ENCODE assay signal across 1 cellular context in genomic region chr16:29290631-29291247, GRCh38.
A peak's percentile ranks its signal among the peaks of the same experiment; 100 is the strongest.
TF ChIP-seq lines count a peak whose summit lies in the region.

No MANE protein-coding gene starts in this region.

TF ChIP-seq in K562, 482 proteins besides CTCF, POLR2A, EP300 and RAD21 (continued from another document and continues in another):
- TF ChIP-seq ZNF280B (CRISPR knock-in tag; IDR thresholded peaks at IDR 0.05), result no peak
- TF ChIP-seq HNRNPL (IDR thresholded peaks at IDR 0.05; ENCODE audit: low read depth, low read length), result no peak
- no peak for TF ChIP-seq PHB (CRISPR knock-in tag; IDR thresholded peaks at IDR 0.05)
- TF ChIP-seq RCOR1 (IDR thresholded peaks at IDR 0.05; ENCODE audit: borderline replicate concordance in 1 of 2, low read depth in 2 of 2, low read length in 2 of 2), result peak in 1 of 2 experiments; percentile 77; a peak in 1 of 4 replicates
- no peak for TF ChIP-seq SUPT5H (IDR thresholded peaks at IDR 0.05)
- no peak for TF ChIP-seq ARID3A (IDR thresholded peaks at IDR 0.05; ENCODE audit: borderline replicate concordance, low read depth, low read length)
- no peak for TF ChIP-seq MAFF (IDR thresholded peaks at IDR 0.05; ENCODE audit: low read length)
- no peak for TF ChIP-seq PCBP2 (IDR thresholded peaks at IDR 0.05; ENCODE audit: low read depth, low read length, poor library complexity, severe bottlenecking)
- no peak for TF ChIP-seq ZNF184 (CRISPR knock-in tag; IDR thresholded peaks at IDR 0.05)
- no peak for TF ChIP-seq BRF2 (IDR thresholded peaks at IDR 0.05; ENCODE audit: borderline replicate concordance, insufficient read depth, insufficient read length)
- 0 out of 4 replicates have a peak, but pooled peaks of 1 of the 2 experiments have one; percentile 42 for TF ChIP-seq FOXA3 (CRISPR knock-in tag; conservative IDR thresholded peaks at IDR 0.05 in 1 of 2, IDR thresholded peaks at IDR 0.05 in 1 of 2)
- no peak for TF ChIP-seq EWSR1 (IDR thresholded peaks at IDR 0.05; ENCODE audit: borderline replicate concordance, low read depth, partially characterized antibody)
- no peak for TF ChIP-seq BRF1 (IDR thresholded peaks at IDR 0.05; ENCODE audit: borderline replicate concordance, extremely low read depth, insufficient read length)
- no peak for TF ChIP-seq MAFK (IDR thresholded peaks at IDR 0.05; ENCODE audit: low read length)
- TF ChIP-seq ATF4 (CRISPR knock-in tag; IDR thresholded peaks at IDR 0.05), result no peak
- TF ChIP-seq ZNF121 (CRISPR knock-in tag; conservative IDR thresholded peaks at IDR 0.05), result no peak
- no peak for TF ChIP-seq HBP1 (CRISPR knock-in tag; IDR thresholded peaks at IDR 0.05)
- peak; percentile 25; the same call in 1 of the 2 replicates for TF ChIP-seq TARDBP (IDR thresholded peaks at IDR 0.05)
- no peak for TF ChIP-seq SPI1 (IDR thresholded peaks at IDR 0.05; ENCODE audit: borderline replicate concordance, low read depth, low read length)
- TF ChIP-seq RERE (CRISPR knock-in tag; IDR thresholded peaks at IDR 0.05; ENCODE audit: borderline replicate concordance), result no peak
- TF ChIP-seq PRPF4 (IDR thresholded peaks at IDR 0.05; ENCODE audit: insufficient read depth, low read depth, low read length, poor library complexity, severe bottlenecking), result no peak
- TF ChIP-seq ZC3H4 (CRISPR knock-in tag; IDR thresholded peaks at IDR 0.05; ENCODE audit: borderline replicate concordance), result no peak
- no peak for TF ChIP-seq NFE2L1 (tag; IDR thresholded peaks at IDR 0.05; ENCODE audit: borderline replicate concordance, low read depth)
- TF ChIP-seq KAT7 (CRISPR knock-in tag; IDR thresholded peaks at IDR 0.05; ENCODE audit: borderline replicate concordance), result no peak
- no peak for TF ChIP-seq CUX1 (CRISPR knock-in tag; IDR thresholded peaks at IDR 0.05)
- TF ChIP-seq IFI16 (CRISPR knock-in tag; IDR thresholded peaks at IDR 0.05), result no peak
- peak; percentile 73 for TF ChIP-seq DPF2 (IDR thresholded peaks at IDR 0.05)
- no peak for TF ChIP-seq AFF4 (CRISPR knock-in tag; IDR thresholded peaks at IDR 0.05)
- no peak for TF ChIP-seq MEF2D (tag; conservative IDR thresholded peaks at IDR 0.05; ENCODE audit: low read depth)
- TF ChIP-seq ZNF274 (IDR thresholded peaks at IDR 0.05; ENCODE audit: borderline replicate concordance, low read depth, low read length), result no peak
- no peak for TF ChIP-seq CEBPB (tag; IDR thresholded peaks at IDR 0.05)
- no peak for TF ChIP-seq E2F4 (CRISPR knock-in tag; IDR thresholded peaks at IDR 0.05; ENCODE audit: low read depth)
- TF ChIP-seq ZNF217 (CRISPR knock-in tag; IDR thresholded peaks at IDR 0.05), result no peak
